Comparison of ENCODE assay signal across 8 cellular contexts in genomic region chr1:23167353-23168078, GRCh38. TPM values are rescaled to one million over a fixed set of nuclear protein-coding genes. Genes with fewer than 3 reads are reported as not detected.
DNase-seq lines count a peak whose midpoint lies in the region; ATAC-seq, FAIRE-seq and TF ChIP-seq lines count a peak whose summit lies in the region.

No MANE protein-coding gene starts in this region.

- in situ Hi-C loops in G401 (cut with HindIII; ENCODE audit: low sequenced_read_pairs) = no loop called here

- FAIRE-seq in D721Med (lab: Jason Lieb, UNC) = no peak

- no peak for ATAC-seq in HG02970 (IDR thresholded peaks at IDR 0.05; ENCODE audit: low FRiP score, unreplicated experiment)

- no peak for TF ChIP-seq CTCF in D721Med (IDR thresholded peaks at IDR 0.05; ENCODE audit: insufficient read depth, missing control alignments)

- DNase-seq in G401 (ENCODE audit: low spot score) (peak; percentile 36), HuH-7.5 (ENCODE audit: low spot score) (peak; percentile 67), left kidney (ENCODE audit: low read depth, low spot score) (peak; percentile 80), D721Med (ENCODE audit: insufficient read length, low spot score) (no peak)
- DNase-seq in activated CD4-positive, CD25-positive, alpha-beta regulatory T cell treated with anti-CD3 and anti-CD28 coated beads, Interleukin-2, amount 50 U/mL, for 72 hours = peak; percentile 48
- peak; percentile 15 to 16 for DNase-seq in stimulated activated CD4-positive, alpha-beta T cell treated with anti-CD3 and anti-CD28 coated beads, Interleukin-4, amount 100 ng/mL, for 48 hours (ENCODE audit: low read depth in 2 of 2)

- peak overlapping the region; percentile 57 for H3K27ac ChIP-seq in cingulate gyrus (ENCODE audit: low read depth, low read length)

RNA-seq across cellular contexts. Expression of gene LUZP1, which starts 1.1 kb away (rescaled TPM):
- 18.4 and 34.8 TPM in 2 replicates for total RNA-seq in G401 (2014; rRNA removed; shearing (Covaris generic))

RNA-seq across cellular contexts. Expression of gene HTR1D, which starts 49.8 kb away (rescaled TPM):
- total RNA-seq in G401 (2014; rRNA removed; shearing (Covaris generic)) = 0.07 TPM in 1 of 2 replicates, not detected in the other
